9 cellular contexts compared by ENCODE assay signal in the genomic region with DNA sequence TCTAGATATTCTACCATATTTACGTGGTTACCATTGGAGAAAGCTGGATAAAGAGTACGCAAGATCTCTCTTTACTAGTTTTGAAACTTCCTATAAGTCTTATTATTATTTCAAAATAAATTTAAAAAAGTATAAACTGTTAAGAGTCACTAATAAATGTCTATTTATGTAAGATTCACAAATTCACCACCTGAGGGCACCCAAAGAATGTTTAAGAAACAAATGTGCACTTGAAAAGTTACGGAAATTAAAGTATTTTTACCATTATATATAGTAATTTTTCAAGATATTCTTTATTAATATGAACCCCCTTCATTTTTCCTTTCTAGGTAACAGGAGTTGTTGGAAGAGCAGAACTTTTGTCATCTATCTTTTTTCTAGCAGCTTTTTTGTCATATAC. TPM values are rescaled to one million over a fixed set of nuclear protein-coding genes. Genes with fewer than 3 reads are reported as not detected.
DNase-seq lines count a peak whose midpoint lies in the region; ATAC-seq, FAIRE-seq and TF ChIP-seq lines count a peak whose summit lies in the region.
"Had no signal": no experiment of that assay in that cellular context is flagged by ENCODE, and none has a peak within 500 bp of the region (broad histone marks: within the 10 kb centered on the region; RNA-seq: fewer than 3 reads in every experiment).

No MANE protein-coding gene starts in this region.

- DNase-seq in GM04504 (ENCODE audit: low read depth) (peak; percentile 14), SK-N-DZ (ENCODE audit: low spot score) (peak; percentile 22), foreskin keratinocyte (peak in 1 of 2 donors; percentile 11), HPDE6-E6E7 (ENCODE audit: extremely low spot score) (no peak)
- DNase-seq in activated naive CD4-positive, alpha-beta T cell treated with Interleukin-2 at 50 U/mL for 16 hours, result no peak

- H3K27me3 ChIP-seq in foreskin keratinocyte, result no peaks in the 10 kb centered on the region

- ATAC-seq in foreskin keratinocyte (no peak), GM18505 (IDR thresholded peaks at IDR 0.05; ENCODE audit: unreplicated experiment) (no peak), HG03432 (IDR thresholded peaks at IDR 0.05; ENCODE audit: unreplicated experiment) (no peak)
- ATAC-seq: activated naive CD4-positive, alpha-beta T cell treated with anti-CD3 and anti-CD28 coated beads, Interleukin-2, amount 50 U/mL, for 72 hours had no signal

- TF ChIP-seq POLR2A in GM18505 (IDR thresholded peaks at IDR 0.05; ENCODE audit: borderline replicate concordance, extremely low read depth, insufficient read depth, insufficient read length), result no peak

- peak; percentile 67 for TF ChIP-seq CTCF in foreskin keratinocyte (conservative IDR thresholded peaks at IDR 0.05)

- H3K27ac ChIP-seq in foreskin keratinocyte, result no peak overlapping the region

- H3K4me1 ChIP-seq in foreskin keratinocyte, result no peaks in the 10 kb centered on the region

- FAIRE-seq in A204.1 (lab: Jason Lieb, UNC), result peak; percentile 99

RNA-seq across cellular contexts. Expression of gene TMTC3, which starts 11.9 kb away (rescaled TPM):
- 7.5 and 7.9 TPM in 2 replicates for polyA plus RNA-seq in SK-N-DZ (2014; cell fraction: cytosol; rRNA removed)
- 6.7 and 7.6 TPM in 2 replicates for polyA plus RNA-seq in SK-N-DZ (2014; cell fraction: nucleus; rRNA removed)
- 37.0 and 37.7 TPM in 2 replicates for total RNA-seq in foreskin keratinocyte
- 4.7 and 5.2 TPM in 2 replicates for polyA plus RNA-seq in foreskin keratinocyte

RNA-seq across cellular contexts. Expression of gene CEP290, which starts 12.1 kb away (rescaled TPM):
- polyA plus RNA-seq in SK-N-DZ (2014; cell fraction: cytosol; rRNA removed), result 12.6 and 13.2 TPM in 2 replicates
- polyA plus RNA-seq in SK-N-DZ (2014; cell fraction: nucleus; rRNA removed), result 35.8 and 40.9 TPM in 2 replicates
- 9.3 and 10.9 TPM in 2 replicates for total RNA-seq in foreskin keratinocyte
- polyA plus RNA-seq in foreskin keratinocyte, result 2.8 and 3.6 TPM in 2 replicates

Comparison
In these comparisons a context has a peak if more than half of its experiments do, and no peak if none do; other contexts are left out.
1. DNase-seq: peak in GM04504 (single experiment) and SK-N-DZ (single experiment); none in activated naive CD4-positive, alpha-beta T cell treated with Interleukin-2 at 50 U/mL for 16 hours (single experiment) and HPDE6-E6E7 (single experiment).